In the genomic region with DNA sequence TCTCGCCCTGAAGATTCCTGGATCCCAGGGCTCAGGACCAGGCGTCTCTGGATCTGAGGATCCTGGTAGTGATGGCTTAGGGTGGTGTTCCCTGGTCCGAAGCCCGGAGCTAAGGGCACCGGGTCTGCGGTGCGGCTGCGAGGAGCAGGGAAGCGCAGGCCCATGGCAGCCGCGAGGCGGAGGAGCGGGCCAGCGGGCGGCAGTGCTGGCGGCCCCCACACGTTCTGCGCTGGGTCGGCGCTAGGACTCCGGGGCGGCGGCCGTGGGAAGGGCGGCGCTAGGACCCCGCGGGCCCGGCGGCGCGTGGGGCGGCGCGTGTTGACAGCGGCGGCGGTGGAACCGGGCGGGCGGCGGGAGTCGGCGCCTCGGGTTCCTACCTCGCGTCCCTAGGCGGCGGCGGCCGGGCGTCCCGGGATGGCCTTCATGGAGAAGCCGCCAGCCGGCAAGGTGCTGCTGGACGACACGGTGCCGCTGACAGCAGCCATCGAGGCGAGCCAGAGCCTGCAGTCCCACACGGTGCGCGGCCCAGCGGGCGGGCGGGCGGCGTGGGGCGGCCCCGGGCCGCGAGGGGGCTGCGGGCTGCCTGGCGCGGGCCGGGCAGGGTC, we compare ENCODE assay signal across 8 cellular contexts. TPM values are rescaled to one million over a fixed set of nuclear protein-coding genes. Genes with fewer than 3 reads are reported as not detected.
A peak's percentile ranks its signal among the peaks of the same experiment; 100 is the strongest.
DNase-seq lines count a peak whose midpoint lies in the region; TF ChIP-seq lines count a peak whose summit lies in the region.

Gene PXK (plus strand): TSS at position 318 of the 605 bp plus-strand sequence. CDS start 97 bp downstream, at position 415.

- peaks cover 19% of the 10 kb centered on the region for H3K79me2 ChIP-seq in MM.1S (ENCODE audit: low read length)

- no peaks in the 10 kb centered on the region for H4K20me1 ChIP-seq in MM.1S (ENCODE audit: insufficient read depth, low read length)

- TF ChIP-seq POLR2A in breast epithelium (IDR thresholded peaks at IDR 0.05): no peak

- DNase-seq in H7 (peak; percentile 88), MM.1S (peak; percentile 78), breast epithelium (ENCODE audit: low spot score in 2 of 2) (peak; percentile 45 to 70), KG1 (lab: John Stamatoyannopoulos, UW) (no peak)

- H3K9ac ChIP-seq in MM.1S (ENCODE audit: low read length) (peak within 1 kb of the TSS; percentile 58), skeletal muscle satellite cell (ENCODE audit: low read depth, low read length) (peak within 1 kb of the TSS; percentile 88)

- H3K27ac ChIP-seq in MM.1S (ENCODE audit: low read length) (no peak within 1 kb of the TSS), breast epithelium (peak within 1 kb of the TSS; percentile 44 to 74)

- peak within 1 kb of the TSS; percentile 58 for H3K4me3 ChIP-seq in H7 (ENCODE audit: insufficient read depth, low read depth, low read length)
- H3K4me3 ChIP-seq in MM.1S (ENCODE audit: low read length): peak within 1 kb of the TSS; percentile 89
- peak within 1 kb of the TSS; percentile 74 for H3K4me3 ChIP-seq in WI38 (ENCODE audit: low read depth, low read length)
- H3K4me3 ChIP-seq in breast epithelium: peak within 1 kb of the TSS; percentile 85 to 91 (median 86)
- H3K4me3 ChIP-seq in iPS-18c (ENCODE audit: insufficient read depth, low read depth, low read length): peak within 1 kb of the TSS; percentile 68
- H3K4me3 ChIP-seq in skeletal muscle satellite cell (ENCODE audit: low read length): peak within 1 kb of the TSS; percentile 93

- peaks cover 11% of the 10 kb centered on the region; the same call in 1 of the 2 replicates for H3K27me3 ChIP-seq in H7 (ENCODE audit: control insufficient read depth, insufficient read depth, low read length)
- no peaks in the 10 kb centered on the region for H3K27me3 ChIP-seq in MM.1S (replicated peaks; ENCODE audit: insufficient read depth, low read length)
- no peaks in the 10 kb centered on the region for H3K27me3 ChIP-seq in breast epithelium
- H3K27me3 ChIP-seq in skeletal muscle satellite cell (ENCODE audit: control insufficient read depth, insufficient read depth, low read length): no peaks in the 10 kb centered on the region

- no peaks in the 10 kb centered on the region for H3K9me2 ChIP-seq in MM.1S (replicated peaks; ENCODE audit: insufficient read depth, low read length)

- intact Hi-C loops in breast epithelium (cut with DNase I; ENCODE audit: low total_unique reads): loop anchor here (5.0 kb wide), 1 partner anchor 80 kb away; no protein-coding TSS in a partner anchor

- no peaks in the 10 kb centered on the region for H3K9me3 ChIP-seq in MM.1S (replicated peaks; ENCODE audit: insufficient read depth, low read length)
- H3K9me3 ChIP-seq in breast epithelium: no peaks in the 10 kb centered on the region
- H3K9me3 ChIP-seq in iPS-18c (ENCODE audit: control insufficient read depth, insufficient read depth, low read length): peaks cover 2% of the 10 kb centered on the region
- H3K9me3 ChIP-seq in skeletal muscle satellite cell (replicated peaks; ENCODE audit: low read length): no peaks in the 10 kb centered on the region

- H3K36me3 ChIP-seq in H7 (replicated peaks; ENCODE audit: control insufficient read depth, insufficient read depth, low read length) (no peaks in the 10 kb centered on the region), MM.1S (replicated peaks; ENCODE audit: insufficient read depth, low read length) (no peaks in the 10 kb centered on the region), breast epithelium (no peaks in the 10 kb centered on the region), skeletal muscle satellite cell (ENCODE audit: insufficient read depth, low read length) (no peaks in the 10 kb centered on the region)

- H3K4me2 ChIP-seq in MM.1S (ENCODE audit: low read depth, low read length): peak within 1 kb of the TSS; percentile 99
- H3K4me2 ChIP-seq in skeletal muscle satellite cell (ENCODE audit: low read length): peak within 1 kb of the TSS; percentile 98

- no peaks in the 10 kb centered on the region for H3F3A ChIP-seq in MM.1S (ENCODE audit: insufficient read depth, low read length)

- TF ChIP-seq CTCF in GM12873 (IDR thresholded peaks at IDR 0.05; ENCODE audit: insufficient read depth, low read depth, low read length, missing control alignments) (peak; percentile 8), MM.1S (IDR thresholded peaks at IDR 0.05; ENCODE audit: low read length) (peak; percentile 25), WI38 (IDR thresholded peaks at IDR 0.05; ENCODE audit: low read depth, low read length) (peak; percentile 12; the same call in 1 of the 2 replicates), breast epithelium (IDR thresholded peaks at IDR 0.05) (peak in 1 of 3 donors; percentile 14)

- peak within 1 kb of the TSS; percentile 99 for H2AFZ ChIP-seq in MM.1S (ENCODE audit: low read length)

- H3K4me1 ChIP-seq in MM.1S (ENCODE audit: low read length) (peaks cover 6% of the 10 kb centered on the region; the same call in 1 of the 2 replicates), breast epithelium (peaks cover 0 to 7% of the 10 kb centered on the region in 2 donors), skeletal muscle satellite cell (ENCODE audit: control insufficient read depth, insufficient read depth, low read length) (peaks cover 34% of the 10 kb centered on the region)

RNA-seq across cellular contexts. Expression of gene PXK, which starts in this region (rescaled TPM):
- 12.9 and 14.0 TPM in 2 replicates for total RNA-seq in H7 (2014; rRNA removed; shearing (Covaris generic))
- 10 to 100 TPM; 30.3 to 36.1 (median 34.6) TPM for total RNA-seq in breast epithelium
- total RNA-seq in skeletal muscle satellite cell (2012; rRNA removed): 22.1 and 25.3 TPM in 2 replicates
